In genomic region chr11:118438314-118438931, GRCh38 we compare ENCODE assay signal across 8 cellular contexts. TPM values are rescaled to one million over a fixed set of nuclear protein-coding genes. Genes with fewer than 3 reads are reported as not detected.
DNase-seq lines count a peak whose midpoint lies in the region; ATAC-seq, FAIRE-seq and TF ChIP-seq lines count a peak whose summit lies in the region.

No MANE protein-coding gene starts in this region.

- H3K4me1 Mint-ChIP-seq in activated naive CD8-positive, alpha-beta T cell (ENCODE audit: low read depth) = peaks cover 61% of the 10 kb centered on the region

- H3K36me3 ChIP-seq in pancreas (no peaks in the 10 kb centered on the region), vagina (no peaks in the 10 kb centered on the region)

- ATAC-seq in pancreas = no peak
- no peak for ATAC-seq in GM21367 (IDR thresholded peaks at IDR 0.05; ENCODE audit: unreplicated experiment)

- no peaks in the 10 kb centered on the region for H3K27me3 ChIP-seq in pancreas
- H3K27me3 ChIP-seq in vagina = no peaks in the 10 kb centered on the region

- TF ChIP-seq CTCF in RWPE1 (conservative IDR thresholded peaks at IDR 0.05; ENCODE audit: low read depth) (no peak), pancreas (IDR thresholded peaks at IDR 0.05) (no peak), vagina (IDR thresholded peaks at IDR 0.05) (no peak)

- H3K27ac Mint-ChIP-seq in activated naive CD8-positive, alpha-beta T cell = peak overlapping the region; percentile 95

- H3K9me3 ChIP-seq in pancreas (no peaks in the 10 kb centered on the region), vagina (no peaks in the 10 kb centered on the region)

- no peaks in the 10 kb centered on the region for H3K27me3 Mint-ChIP-seq in activated naive CD8-positive, alpha-beta T cell

- H3K27ac ChIP-seq in RWPE1 (peak overlapping the region; percentile 96), pancreas (peak overlapping the region in 2 of 4 donors; percentile 88 to 89), vagina (peak overlapping the region; percentile 97)

- no peaks in the 10 kb centered on the region for H3K36me3 Mint-ChIP-seq in activated naive CD8-positive, alpha-beta T cell

- H3K4me1 ChIP-seq in pancreas (peaks cover 6 to 34% (median 29%) of the 10 kb centered on the region in 3 donors), vagina (peaks cover 80% of the 10 kb centered on the region)

- POLR2A ChIA-PET in RWPE1 (lab: Yijun Ruan, JAX; ENCODE audit: low non-redundant PET) = no interaction called here

- peak overlapping the region; percentile 94 for H3K4me3 Mint-ChIP-seq in activated naive CD8-positive, alpha-beta T cell

- intact Hi-C loops in pancreas (cut with DNase I) (no loop called here), vagina (cut with DNase I) (no loop called here)

- H3K9me3 Mint-ChIP-seq in activated naive CD8-positive, alpha-beta T cell (ENCODE audit: low read depth) = no peaks in the 10 kb centered on the region

- CTCF ChIA-PET in RWPE1 (lab: Yijun Ruan, JAX) = interaction anchor here (0.5 to 0.8 kb wide), 3 partner anchors 12 to 49 kb away, joined by 3 to 7 read pairs (median 4); no protein-coding TSS in a partner anchor

- no peak for FAIRE-seq in pancreas (lab: Jason Lieb, UNC)

- H3K4me3 ChIP-seq in pancreas = peak overlapping the region in 3 of 4 donors; percentile 99 to 100 (median 99)
- H3K4me3 ChIP-seq in vagina = peak overlapping the region; percentile 66 to 99

- WGBS in pancreas, 2 donors = 4% methylated on average over 14 of the region's 14 CpGs

- TF ChIP-seq POLR2A in vagina (IDR thresholded peaks at IDR 0.05) = no peak

- peak; percentile 56 for DNase-seq in CMK (ENCODE audit: low read depth)
- peak; percentile 80 for DNase-seq in HCEC 1CT
- peak; percentile 56 for DNase-seq in RWPE1 (ENCODE audit: low spot score)
- peak; percentile 68 for DNase-seq in glomerular visceral epithelial cell (ENCODE audit: extremely low spot score)
- peak in 3 of 6 donors; percentile 23 to 35 (median 24) for DNase-seq in pancreas
- DNase-seq in vagina (ENCODE audit: extremely low spot score in 2 of 2) = no peak

RNA-seq across cellular contexts. Expression of gene KMT2A, which starts 2.1 kb away (rescaled TPM):
- 10 to 100 TPM; 31.1 to 46.3 (median 36.6) TPM for total RNA-seq in pancreas
- 10 to 100 TPM; 13.9 to 14.1 TPM for polyA plus RNA-seq in pancreas
- total RNA-seq in vagina = 72.7 TPM

RNA-seq across cellular contexts. Expression of gene ATP5MG, which starts 37.0 kb away (rescaled TPM):
- total RNA-seq in pancreas (10 to 100 TPM; 46.5 to 81.4 (median 74.3) TPM), vagina (169 TPM)
- 100 to 1,000 TPM; 115 to 120 TPM for polyA plus RNA-seq in pancreas

Comparison
In these comparisons a context has a peak if more than half of its experiments do, and no peak if none do; other contexts are left out.
1. DNase-seq: peak in CMK (single experiment), HCEC 1CT (single experiment), RWPE1 (single experiment) and glomerular visceral epithelial cell (single experiment); none in vagina (0 of 2).